Comparison of ENCODE assay signal across 15 cellular contexts in the genomic region with DNA sequence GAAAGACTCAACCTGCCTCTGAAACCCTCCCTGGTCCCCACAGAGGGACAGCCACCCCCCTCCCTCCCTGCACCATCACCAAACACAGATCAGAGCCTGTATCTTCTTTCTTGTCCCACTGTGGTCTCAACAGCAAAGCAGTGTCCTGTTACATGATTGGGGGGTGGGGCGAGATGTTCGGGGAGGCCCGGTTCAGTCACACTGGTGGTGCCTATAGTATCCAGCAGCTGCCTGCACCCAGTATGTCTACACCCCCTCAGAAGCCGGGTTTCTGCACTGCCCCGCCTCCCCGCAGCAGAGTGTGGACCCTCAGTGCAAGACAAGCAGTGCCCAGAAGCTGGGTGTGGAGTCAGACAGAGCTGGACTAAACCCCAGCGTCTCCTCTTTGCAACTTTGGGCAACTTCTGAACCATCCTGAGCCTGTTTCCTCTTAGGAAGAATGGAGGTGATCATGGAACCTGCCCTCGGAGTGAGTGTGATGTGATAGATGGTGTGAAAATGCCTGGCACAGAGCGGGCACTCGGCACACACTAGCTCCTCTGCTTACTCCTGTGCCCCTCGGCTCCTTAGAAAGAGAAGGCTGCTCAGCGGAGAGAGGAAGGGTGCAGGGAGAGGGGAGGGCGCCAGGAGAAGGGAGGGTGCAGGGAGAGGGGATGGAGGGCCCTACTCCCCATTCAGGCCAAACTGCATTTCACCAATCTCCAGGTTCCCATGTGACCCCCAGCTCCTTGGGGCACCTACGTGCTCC.
A peak's percentile ranks its signal among the peaks of the same experiment; 100 is the strongest.
DNase-seq lines count a peak whose midpoint lies in the region; ATAC-seq, FAIRE-seq and TF ChIP-seq lines count a peak whose summit lies in the region.
"Had no signal": no experiment of that assay in that cellular context is flagged by ENCODE, and none has a peak within 500 bp of the region (broad histone marks: within the 10 kb centered on the region; RNA-seq: fewer than 3 reads in every experiment).

No MANE protein-coding gene starts in this region.

- H4K20me1 ChIP-seq in SK-N-SH (ENCODE audit: insufficient read depth) (no peaks in the 10 kb centered on the region), astrocyte (ENCODE audit: insufficient read depth, low read length) (peaks cover 4% of the 10 kb centered on the region)

- H3K9me2 ChIP-seq in SK-N-SH: no peaks in the 10 kb centered on the region

- no peak for TF ChIP-seq RAD21 in SK-N-SH (IDR thresholded peaks at IDR 0.05; ENCODE audit: low read length)

- no peak overlapping the region for H2AFZ ChIP-seq in SK-N-SH (ENCODE audit: low read depth)
- no peak overlapping the region for H2AFZ ChIP-seq in astrocyte (ENCODE audit: low read depth, low read length)

- peaks cover 57% of the 10 kb centered on the region for H3K27me3 Mint-ChIP-seq in astrocyte (ENCODE audit: low read depth, unreplicated experiment)
- no peaks in the 10 kb centered on the region for H3K27me3 Mint-ChIP-seq in naive thymus-derived CD8-positive, alpha-beta T cell

- H3K9ac ChIP-seq in SK-N-SH (no peak overlapping the region), astrocyte (ENCODE audit: low read length) (no peak overlapping the region)

- H3K9me3 ChIP-seq in SK-N-SH (no peaks in the 10 kb centered on the region), astrocyte (ENCODE audit: insufficient read depth, low read depth, low read length) (peaks cover 22% of the 10 kb centered on the region), upper lobe of right lung (no peaks in the 10 kb centered on the region)

- intact Hi-C loops in upper lobe of right lung (cut with DNase I): no loop called here

- POLR2A ChIA-PET in SK-N-SH (lab: Yijun Ruan, JAX): interaction anchor here (0.8 to 2.2 kb wide), 3 partner anchors 10 to 84 kb away, joined by 3 to 22 read pairs (median 15); partner anchors contain the start of gene TNRC6C
- POLR2A ChIA-PET in naive thymus-derived CD8-positive, alpha-beta T cell (lab: Charles Lee): interaction anchor here (1.0 to 5.6 kb wide), 3 partner anchors 13 to 83 kb away, joined by 3 to 26 read pairs (median 3); partner anchors contain the start of gene TNRC6C

- peaks cover 3% of the 10 kb centered on the region for H3K36me3 Mint-ChIP-seq in astrocyte (ENCODE audit: low read depth, unreplicated experiment)
- H3K36me3 Mint-ChIP-seq in naive thymus-derived CD8-positive, alpha-beta T cell: no peaks in the 10 kb centered on the region

- no peak overlapping the region for H3K4me2 ChIP-seq in SK-N-SH
- H3K4me2 ChIP-seq in astrocyte (ENCODE audit: low read length): peak overlapping the region; percentile 56

- DNase-seq in SK-N-SH (no peak), astrocyte (ENCODE audit: low read depth) (no peak), upper lobe of right lung (peak; percentile 3), foreskin keratinocyte (no peak), CD1c-positive myeloid dendritic cell (ENCODE audit: extremely low spot score) (no peak)
- peak in 1 of 10 donors; percentile 57 for DNase-seq in naive thymus-derived CD8-positive, alpha-beta T cell
- DNase-seq: Caco-2, HCEC 1CT, NCI-H1436, NCI-H2081, NCI-H526 treated with DMSO at 0.1 percent for 48 hours had no signal

- H3K27ac Mint-ChIP-seq in astrocyte (ENCODE audit: unreplicated experiment): peak overlapping the region; percentile 80
- H3K27ac Mint-ChIP-seq in naive thymus-derived CD8-positive, alpha-beta T cell: peak overlapping the region in 6 of 10 donors; percentile 9 to 64 (median 54)

- no peak for FAIRE-seq in astrocyte (lab: Jason Lieb, UNC)

- H3K9me3 Mint-ChIP-seq in astrocyte (ENCODE audit: unreplicated experiment): peaks cover 18% of the 10 kb centered on the region
- H3K9me3 Mint-ChIP-seq in naive thymus-derived CD8-positive, alpha-beta T cell: peaks cover 0 to 5% (median 0%) of the 10 kb centered on the region in 9 donors

- TF ChIP-seq CTCF in SK-N-SH (IDR thresholded peaks at IDR 0.05) (no peak), astrocyte (IDR thresholded peaks at IDR 0.05; ENCODE audit: insufficient read depth, low read depth, low read length) (no peak), upper lobe of right lung (IDR thresholded peaks at IDR 0.05) (no peak), foreskin keratinocyte (conservative IDR thresholded peaks at IDR 0.05) (no peak)

- no peaks in the 10 kb centered on the region for H3K36me3 ChIP-seq in SK-N-SH (replicated peaks in 1 of 2; ENCODE audit: control insufficient read depth in 1 of 2, insufficient read depth in 2 of 2, low read length in 1 of 2)
- H3K36me3 ChIP-seq in astrocyte (ENCODE audit: insufficient read depth, low read length): no peaks in the 10 kb centered on the region
- H3K36me3 ChIP-seq in upper lobe of right lung: no peaks in the 10 kb centered on the region

- H3K27me3 ChIP-seq in SK-N-SH (ENCODE audit: insufficient read depth): 0 out of 2 replicates have a peak, but pooled peaks cover 5% of the 10 kb centered on the region
- H3K27me3 ChIP-seq in astrocyte (ENCODE audit: insufficient read depth, low read length): peaks cover 39% of the 10 kb centered on the region
- H3K27me3 ChIP-seq in upper lobe of right lung: no peaks in the 10 kb centered on the region
- H3K27me3 ChIP-seq in foreskin keratinocyte: no peaks in the 10 kb centered on the region

- WGBS in SK-N-SH (ENCODE audit: low lambda C conversion rate): 66% methylated on average over 14 of the region's 14 CpGs

- H3K27ac ChIP-seq in SK-N-SH (ENCODE audit: low read depth in 2 of 2, low read length in 1 of 2) (peak overlapping the region in 1 of 2 experiments; percentile 97; a peak in 2 of 4 replicates), astrocyte (ENCODE audit: low read depth, low read length) (no peak overlapping the region), upper lobe of right lung (no peak overlapping the region), foreskin keratinocyte (no peak overlapping the region)
- H3K27ac ChIP-seq: 22Rv1, RWPE1 had no signal

- peak; percentile 55 for ATAC-seq in SK-N-SH treated with all-trans-retinoic acid at 6 μM for 48 hours
- no peak for ATAC-seq in naive thymus-derived CD8-positive, alpha-beta T cell
- no peak for ATAC-seq in upper lobe of right lung
- ATAC-seq in foreskin keratinocyte: no peak
- ATAC-seq in HG02981 (IDR thresholded peaks at IDR 0.05; ENCODE audit: unreplicated experiment): no peak

- H3K4me3 ChIP-seq in SK-N-SH (ENCODE audit: low read depth in 2 of 2, low read length in 1 of 2) (no peak overlapping the region), astrocyte (ENCODE audit: insufficient read depth, low read depth, low read length) (no peak overlapping the region), upper lobe of right lung (no peak overlapping the region)

- CTCF ChIA-PET in SK-N-SH (lab: Yijun Ruan, JAX): interaction anchor here (0.6 to 2.0 kb wide), 13 partner anchors 9 to 943 kb away, joined by 3 to 7 read pairs (median 3); partner anchors contain the start of gene TNRC6C

- H3F3A ChIP-seq in SK-N-SH (replicated peaks; ENCODE audit: insufficient read depth): no peaks in the 10 kb centered on the region

- no peaks in the 10 kb centered on the region for H3K79me2 ChIP-seq in SK-N-SH (ENCODE audit: insufficient read depth)
- H3K79me2 ChIP-seq in astrocyte (ENCODE audit: insufficient read depth, low read length): no peaks in the 10 kb centered on the region

- H3K4me1 ChIP-seq in SK-N-SH (ENCODE audit: control insufficient read depth in 1 of 2, insufficient read depth in 2 of 2, low read depth in 1 of 2, low read length in 1 of 2) (peaks cover 0 to 48% of the 10 kb centered on the region in 2 experiments; a peak in 2 of 4 replicates), astrocyte (ENCODE audit: insufficient read depth, low read length) (peaks cover 15% of the 10 kb centered on the region), upper lobe of right lung (peaks cover 1% of the 10 kb centered on the region), foreskin keratinocyte (no peaks in the 10 kb centered on the region)
- H3K4me1 ChIP-seq: Caco-2 had no signal

- H3K4me1 Mint-ChIP-seq in astrocyte (ENCODE audit: low read depth, unreplicated experiment): peaks cover 13% of the 10 kb centered on the region
- peaks cover 42 to 92% (median 87%) of the 10 kb centered on the region in 4 donors for H3K4me1 Mint-ChIP-seq in naive thymus-derived CD8-positive, alpha-beta T cell

- H3K4me3 Mint-ChIP-seq in astrocyte (ENCODE audit: unreplicated experiment): peak overlapping the region; percentile 75
- peak overlapping the region in 4 of 10 donors; percentile 14 to 81 (median 68) for H3K4me3 Mint-ChIP-seq in naive thymus-derived CD8-positive, alpha-beta T cell

- TF ChIP-seq EP300 in SK-N-SH (IDR thresholded peaks at IDR 0.05; ENCODE audit: borderline replicate concordance in 1 of 2, low read depth in 1 of 2, low read length in 1 of 2): no peak

TF ChIP-seq in SK-N-SH treated with all-trans-retinoic acid at 6 μM for 48 hours, 23 proteins besides CTCF, POLR2A, EP300 and RAD21 (continues in another document):
- TF ChIP-seq ISL1 (CRISPR knock-in tag; IDR thresholded peaks at IDR 0.05): no peak
- no peak for TF ChIP-seq POU6F1 (CRISPR knock-in tag; IDR thresholded peaks at IDR 0.05; ENCODE audit: borderline replicate concordance, low read depth)

TF ChIP-seq in SK-N-SH, 30 proteins besides CTCF, POLR2A, EP300 and RAD21 (continues in another document):
- no peak for TF ChIP-seq MXI1 (IDR thresholded peaks at IDR 0.05; ENCODE audit: low read depth, low read length)
- no peak for TF ChIP-seq TEAD4 (IDR thresholded peaks at IDR 0.05; ENCODE audit: borderline replicate concordance, insufficient read depth)
- no peak for TF ChIP-seq RCOR1 (IDR thresholded peaks at IDR 0.05; ENCODE audit: low read length)
- TF ChIP-seq RXRA (IDR thresholded peaks at IDR 0.05; ENCODE audit: borderline replicate concordance, low read depth): no peak
- no peak for TF ChIP-seq EZH2phosphoT487 (IDR thresholded peaks at IDR 0.05; ENCODE audit: borderline replicate concordance, low read depth)
- TF ChIP-seq NRF1 (IDR thresholded peaks at IDR 0.05; ENCODE audit: low read depth, low read length): no peak
- no peak for TF ChIP-seq GATA2 (CRISPR knock-in tag; IDR thresholded peaks at IDR 0.05)
- TF ChIP-seq JUND (IDR thresholded peaks at IDR 0.05): no peak
- no peak for TF ChIP-seq POLR2AphosphoS5 (IDR thresholded peaks at IDR 0.05; ENCODE audit: low read depth, low read length)
- no peak for TF ChIP-seq NFIC (IDR thresholded peaks at IDR 0.05; ENCODE audit: borderline replicate concordance)
- no peak for TF ChIP-seq FOSL2 (IDR thresholded peaks at IDR 0.05; ENCODE audit: borderline replicate concordance, low read depth)
- TF ChIP-seq IRF3 (IDR thresholded peaks at IDR 0.05; ENCODE audit: low read depth, low read length): no peak
